ENCODE assay signal across 9 cellular contexts in the genomic region with DNA sequence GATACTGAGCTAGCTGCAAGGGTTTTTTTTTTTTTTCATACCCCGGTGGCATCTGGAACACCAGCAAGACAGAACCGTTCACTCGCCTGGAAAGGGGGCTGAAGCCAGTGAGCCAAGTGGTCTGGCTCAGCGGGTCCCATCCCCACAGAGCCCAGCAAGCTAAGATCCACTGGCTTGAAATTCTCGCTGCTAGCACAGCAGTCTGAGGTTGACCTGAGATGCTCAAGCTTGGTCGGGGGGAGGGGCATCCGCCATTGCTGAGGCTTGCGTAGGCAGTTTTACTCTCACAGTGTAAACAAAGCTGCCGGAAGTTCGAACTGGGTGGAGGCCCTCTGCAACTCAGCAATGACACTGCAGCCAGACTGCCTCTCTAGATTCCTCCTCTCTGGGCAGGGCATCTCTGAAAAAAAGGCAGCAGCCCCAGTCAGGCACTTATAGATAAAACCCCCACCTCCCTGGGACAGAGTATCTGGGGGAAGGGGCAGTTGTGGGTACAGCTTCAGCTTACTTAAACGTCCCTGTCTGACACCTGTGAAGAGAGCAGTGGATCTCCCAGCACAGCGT. TPM values are rescaled to one million over a fixed set of nuclear protein-coding genes. Genes with fewer than 3 reads are reported as not detected.
DNase-seq lines count a peak whose midpoint lies in the region; ATAC-seq, FAIRE-seq and TF ChIP-seq lines count a peak whose summit lies in the region.
"Had no signal": no experiment of that assay in that cellular context is flagged by ENCODE, and none has a peak within 500 bp of the region (broad histone marks: within the 10 kb centered on the region; RNA-seq: fewer than 3 reads in every experiment).

No MANE protein-coding gene starts in this region.

- no peak for FAIRE-seq in frontal cortex (lab: Jason Lieb, UNC)

- POLR2A ChIA-PET in HEK293T (lab: Yijun Ruan, JAX): interaction anchor here (1.0 kb wide), 1 partner anchor 123 kb away, joined by 3 read pairs; the partner anchor contains the start of gene SNRPD1

- H3K4me3 ChIP-seq in fibroblast of pulmonary artery (replicated peaks; ENCODE audit: low read depth, low read length): no peak overlapping the region
- H3K4me3 ChIP-seq: SK-N-MC had no signal

- TF ChIP-seq CTCF in fibroblast of pulmonary artery (IDR thresholded peaks at IDR 0.05; ENCODE audit: low read length, missing control alignments): no peak

- CTCF ChIA-PET in HEK293T (lab: Yijun Ruan, JAX): no interaction called here

- ATAC-seq in GM18867 (IDR thresholded peaks at IDR 0.05; ENCODE audit: unreplicated experiment): no peak

- peak; percentile 30 for DNase-seq in NCI-H2171 (lab: John Stamatoyannopoulos, UW)
- peak; percentile 33 to 41 for DNase-seq in activated CD4-positive, alpha-beta T cell treated with anti-CD3 and anti-CD28 coated beads for 4 hours
- DNase-seq in fibroblast of pulmonary artery (ENCODE audit: low read depth): peak; percentile 57
- DNase-seq in stimulated activated CD4-positive, alpha-beta T cell treated with anti-CD3 and anti-CD28 coated beads, Interleukin-2, amount 100 ng/mL, for 4 hours (ENCODE audit: low read depth): peak; percentile 13
- no peak for DNase-seq in SKM-1 (lab: John Stamatoyannopoulos, UW; ENCODE audit: unreplicated experiment)
- no peak for DNase-seq in HEK293T (ENCODE audit: extremely low spot score)
- DNase-seq in frontal cortex (ENCODE audit: low spot score in 2 of 2): no peak

TF ChIP-seq in HEK293T, 16 proteins besides CTCF, POLR2A, EP300 and RAD21:
- TF ChIP-seq ARNT (IDR thresholded peaks at IDR 0.05): no peak
- no peak for TF ChIP-seq BHLHE40 (IDR thresholded peaks at IDR 0.05; ENCODE audit: borderline replicate concordance)
- no peak for TF ChIP-seq FOXK2 (IDR thresholded peaks at IDR 0.05)
- TF ChIP-seq FOXM1 (IDR thresholded peaks at IDR 0.05; ENCODE audit: borderline replicate concordance): no peak
- no peak for TF ChIP-seq ELF4 (IDR thresholded peaks at IDR 0.05)
- TF ChIP-seq, protein P1, sequence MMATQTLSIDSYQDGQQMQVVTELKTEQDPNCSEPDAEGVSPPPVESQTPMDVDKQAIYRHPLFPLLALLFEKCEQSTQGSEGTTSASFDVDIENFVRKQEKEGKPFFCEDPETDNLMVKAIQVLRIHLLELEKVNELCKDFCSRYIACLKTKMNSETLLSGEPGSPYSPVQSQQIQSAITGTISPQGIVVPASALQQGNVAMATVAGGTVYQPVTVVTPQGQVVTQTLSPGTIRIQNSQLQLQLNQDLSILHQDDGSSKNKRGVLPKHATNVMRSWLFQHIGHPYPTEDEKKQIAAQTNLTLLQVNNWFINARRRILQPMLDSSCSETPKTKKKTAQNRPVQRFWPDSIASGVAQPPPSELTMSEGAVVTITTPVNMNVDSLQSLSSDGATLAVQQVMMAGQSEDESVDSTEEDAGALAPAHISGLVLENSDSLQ (IDR thresholded peaks at IDR 0.05): no peak
- no peak for TF ChIP-seq LEF1 (IDR thresholded peaks at IDR 0.05; ENCODE audit: borderline replicate concordance)
- no peak for TF ChIP-seq L3MBTL2 (conservative IDR thresholded peaks at IDR 0.05)
- TF ChIP-seq NFRKB (IDR thresholded peaks at IDR 0.05): no peak
- no peak for TF ChIP-seq SP1 (IDR thresholded peaks at IDR 0.05)
- TF ChIP-seq CTBP1 (IDR thresholded peaks at IDR 0.05; ENCODE audit: borderline replicate concordance): no peak
- no peak for TF ChIP-seq SUZ12 (IDR thresholded peaks at IDR 0.05)
- TF ChIP-seq TARDBP (IDR thresholded peaks at IDR 0.05): no peak
- TF ChIP-seq ZNF384 (IDR thresholded peaks at IDR 0.05): no peak

RNA-seq across cellular contexts. Expression of gene MIB1, which starts 5.1 kb away (rescaled TPM):
- 88.9 TPM for total RNA-seq in frontal cortex

RNA-seq across cellular contexts. Expression of gene ABHD3, which starts 31.0 kb away (rescaled TPM):
- 7.7 TPM for total RNA-seq in frontal cortex

Comparison
In these comparisons a context has a peak if more than half of its experiments do, and no peak if none do; other contexts are left out.
1. DNase-seq: peak in NCI-H2171 (single experiment), activated CD4-positive, alpha-beta T cell treated with anti-CD3 and anti-CD28 coated beads for 4 hours (2 of 2), fibroblast of pulmonary artery (single experiment) and stimulated activated CD4-positive, alpha-beta T cell treated with anti-CD3 and anti-CD28 coated beads, Interleukin-2, amount 100 ng/mL, for 4 hours (single experiment); none in SKM-1 (single experiment), HEK293T (single experiment) and frontal cortex (0 of 2).